Comparison of ENCODE assay signal across 18 cellular contexts in genomic region chr7:31029251-31029650, GRCh38. TPM values are rescaled to one million over a fixed set of nuclear protein-coding genes. Genes with fewer than 3 reads are reported as not detected.
"Had no signal": no experiment of that assay in that cellular context is flagged by ENCODE, and none has a peak within 500 bp of the region (broad histone marks: within the 10 kb centered on the region; RNA-seq: fewer than 3 reads in every experiment).

No MANE protein-coding gene starts in this region.

- DNase-seq: IMR-90; KG1; MM.1S; NCI-H1436; NCI-H1930; NCI-H2081; NCI-H2107; NCI-H510A treated with DMSO at 0.1 percent for 48 hours; NCI-H526; NK-92 treated with Interleukin-12 subunit alpha and Interleukin-12 subunit beta, amount 100 ng/mL, for 24 hours; PC-3; SHP77 had no signal

- FAIRE-seq: HepG2 had no signal

- H3K4me2 ChIP-seq: SK-N-SH had no signal

- H3K27ac ChIP-seq: RWPE1 had no signal

- H3K9ac ChIP-seq: SK-N-SH had no signal

- H3K9me3 ChIP-seq: SK-N-SH had no signal

RNA-seq across cellular contexts. Expression of gene ADCYAP1R1, which starts 22.9 kb away (rescaled TPM):
- total RNA-seq: HepG2, IMR-90, M059J, OCI-LY7, PC-3, SK-MEL-5 had no signal
- polyA plus RNA-seq: HepG2, IMR-90 had no signal
